1 cellular context compared by ENCODE assay signal in the genomic region with DNA sequence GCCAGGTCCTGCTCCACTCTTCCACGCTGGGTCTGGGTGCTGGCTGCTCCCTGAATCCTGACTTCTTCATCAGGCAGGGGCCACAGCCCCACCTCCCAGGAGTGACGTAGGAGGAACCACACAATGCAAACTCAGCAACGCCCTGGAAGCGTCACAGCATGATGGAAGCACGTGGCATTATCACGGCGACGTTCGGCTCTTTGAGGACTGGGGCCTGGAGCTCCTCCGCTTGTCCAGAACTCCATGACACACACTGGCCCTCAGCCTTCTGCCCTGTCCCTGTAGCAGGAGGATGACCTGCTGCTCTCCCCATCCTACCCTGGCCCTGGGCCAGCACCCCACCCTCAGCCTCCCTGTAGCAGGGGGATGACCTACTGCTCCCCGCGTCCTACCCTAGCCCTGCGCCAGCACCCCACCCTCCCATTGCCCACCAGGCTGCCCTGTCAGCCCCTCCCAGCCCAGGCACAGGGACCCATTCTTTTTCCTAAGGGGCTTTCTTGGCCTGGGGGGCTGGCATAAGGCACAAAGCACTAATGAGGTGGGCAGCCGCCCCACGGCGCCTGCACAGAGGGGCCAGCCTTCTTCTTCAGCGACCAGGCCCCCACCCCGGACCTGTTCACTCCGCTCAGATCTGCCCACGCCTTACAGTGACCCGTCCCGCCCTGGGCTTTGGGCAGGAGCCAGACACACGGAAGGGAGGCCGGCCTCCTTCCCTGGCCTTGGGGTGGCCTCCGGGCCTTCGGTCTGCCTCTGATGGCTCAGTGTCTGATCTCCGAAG.
TF ChIP-seq lines count a peak whose summit lies in the region.

No MANE protein-coding gene starts in this region.

TF ChIP-seq in H1, 55 proteins besides CTCF, POLR2A, EP300 and RAD21:
- TF ChIP-seq KDM5A (IDR thresholded peaks at IDR 0.05; ENCODE audit: low read length) (no peak), CHD2 (IDR thresholded peaks at IDR 0.05; ENCODE audit: low read length) (no peak), POLR2AphosphoS5 (IDR thresholded peaks at IDR 0.05; ENCODE audit: low read depth, low read length) (no peak), ASH2L (IDR thresholded peaks at IDR 0.05; ENCODE audit: low read length) (no peak), SP1 (IDR thresholded peaks at IDR 0.05; ENCODE audit: low read depth, low read length) (no peak)
